Comparison of ENCODE assay signal across 8 cellular contexts in the genomic region with DNA sequence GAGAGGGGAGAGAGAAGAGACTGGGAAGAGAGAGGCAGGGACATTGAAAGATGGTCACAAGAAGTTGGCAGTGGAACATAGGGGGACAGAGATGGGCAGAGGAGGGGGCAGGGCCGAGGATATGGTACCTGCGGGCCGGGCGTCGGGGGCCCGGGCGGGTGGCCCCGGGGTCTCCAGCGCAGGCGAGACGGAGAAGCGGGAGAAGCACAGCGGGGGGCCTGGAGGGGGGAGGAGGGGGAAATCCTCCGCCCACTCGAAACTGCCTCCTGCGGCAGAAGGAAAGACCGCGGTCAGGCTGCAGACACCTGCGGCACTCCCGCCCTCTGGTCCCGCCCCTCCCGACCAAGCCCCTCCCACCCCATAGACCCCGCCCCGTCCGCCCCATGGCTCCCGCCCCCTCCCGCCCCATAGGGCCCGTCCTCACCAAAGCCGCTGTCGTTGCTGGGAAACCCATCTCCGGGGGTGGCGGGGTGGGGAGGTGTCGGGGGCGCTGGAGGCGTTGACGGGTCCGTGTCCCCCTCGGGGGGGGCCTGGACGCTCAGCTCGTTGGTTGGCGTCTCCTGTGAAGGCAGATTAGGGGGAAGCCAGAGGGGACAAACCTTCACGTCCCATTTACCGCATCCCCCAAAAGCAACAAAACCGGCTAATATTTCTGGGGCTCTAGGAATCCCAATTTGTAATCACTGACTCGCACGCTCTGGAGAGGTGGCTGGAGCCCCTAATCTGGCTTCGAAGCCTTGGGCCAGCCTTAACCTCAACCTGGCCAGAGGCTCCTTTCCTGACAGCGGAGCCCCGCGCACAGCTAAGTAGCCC. TPM values are rescaled to one million over a fixed set of nuclear protein-coding genes. Genes with fewer than 3 reads are reported as not detected.
A peak's percentile ranks its signal among the peaks of the same experiment; 100 is the strongest.
DNase-seq lines count a peak whose midpoint lies in the region; ATAC-seq and TF ChIP-seq lines count a peak whose summit lies in the region.

No MANE protein-coding gene starts in this region.

- peak overlapping the region in 6 of 7 donors; percentile 19 to 83 (median 40) for H3K4me3 Mint-ChIP-seq in CD8-positive, alpha-beta memory T cell
- H3K4me3 Mint-ChIP-seq in activated B cell treated with CpG ODN at 0.5 μM for 24 hours, result peak overlapping the region; percentile 79

- H3K27me3 ChIP-seq in CD8-positive, alpha-beta memory T cell (ENCODE audit: insufficient read depth, low read length, poor library complexity, severe bottlenecking), result peaks cover 4% of the 10 kb centered on the region
- H3K27me3 ChIP-seq in spleen (replicated peaks in 1 of 7), result peaks cover 0 to 82% (median 19%) of the 10 kb centered on the region in 7 donors

- peak; percentile 51 to 78 (median 58) for DNase-seq in CD8-positive, alpha-beta memory T cell
- DNase-seq in activated B cell treated with CpG ODN at 0.5 μM for 24 hours, result peak; percentile 56
- no peak for DNase-seq in coronary artery (ENCODE audit: low spot score)
- peak; percentile 84 for DNase-seq in spleen
- no peak for DNase-seq in HPDE6-E6E7 (ENCODE audit: extremely low spot score)
- no peak for DNase-seq in NCI-H524 treated with DMSO at 0.1 percent for 48 hours (lab: John Stamatoyannopoulos, UW)

- peaks cover 29% of the 10 kb centered on the region in 2 donors for H3K27me3 Mint-ChIP-seq in CD8-positive, alpha-beta memory T cell
- H3K27me3 Mint-ChIP-seq in activated B cell treated with CpG ODN at 0.5 μM for 24 hours, result peaks cover 27% of the 10 kb centered on the region

- peaks cover 0 to 1% (median 0%) of the 10 kb centered on the region in 3 donors for H3K36me3 Mint-ChIP-seq in CD8-positive, alpha-beta memory T cell
- H3K36me3 Mint-ChIP-seq in activated B cell treated with CpG ODN at 0.5 μM for 24 hours (ENCODE audit: low read depth), result no peaks in the 10 kb centered on the region

- ATAC-seq in activated B cell treated with CpG ODN at 0.5 μM for 24 hours (ENCODE audit: low read depth) (peak; percentile 38), GM18907 (IDR thresholded peaks at IDR 0.05; ENCODE audit: unreplicated experiment) (no peak)

- H3K9me3 Mint-ChIP-seq in CD8-positive, alpha-beta memory T cell, result no peaks in the 10 kb centered on the region
- no peaks in the 10 kb centered on the region for H3K9me3 Mint-ChIP-seq in activated B cell treated with CpG ODN at 0.5 μM for 24 hours

- H3K4me3 ChIP-seq in CD8-positive, alpha-beta memory T cell (ENCODE audit: low read length), result peak overlapping the region; percentile 8
- H3K4me3 ChIP-seq in coronary artery, result peak overlapping the region; percentile 36
- peak overlapping the region in 2 of 8 donors; percentile 18 to 53 for H3K4me3 ChIP-seq in spleen

- H3K27ac Mint-ChIP-seq in CD8-positive, alpha-beta memory T cell, result peak overlapping the region in 4 of 8 donors; percentile 23 to 80 (median 74)
- H3K27ac Mint-ChIP-seq in activated B cell treated with CpG ODN at 0.5 μM for 24 hours, result peak overlapping the region; percentile 78

- WGBS in spleen, 5 donors, result 3 to 8% (median 6%) methylated on average over 26 to 50 of the region's 50 CpGs

- POLR2A ChIA-PET in CD8-positive, alpha-beta memory T cell (lab: Charles Lee), result interaction anchor here (2.2 kb wide), 1 partner anchor 93 kb away, joined by 7 read pairs; no protein-coding TSS in a partner anchor
- POLR2A ChIA-PET in activated B cell treated with CpG ODN at 0.5 μM for 24 hours (lab: Charles Lee), result interaction anchor here (0.6 to 2.3 kb wide), 8 partner anchors 86 to 890 kb away, joined by 3 to 11 read pairs (median 6); a partner anchor contains a TSS

- H3K4me1 ChIP-seq in CD8-positive, alpha-beta memory T cell (ENCODE audit: insufficient read depth, low read length), result peaks cover 37% of the 10 kb centered on the region
- H3K4me1 ChIP-seq in spleen, result peaks cover 8 to 65% (median 48%) of the 10 kb centered on the region in 6 donors

- H3K27ac ChIP-seq in CD8-positive, alpha-beta memory T cell (ENCODE audit: low read depth, low read length), result no peak overlapping the region
- peak overlapping the region in 1 of 2 donors; percentile 19 for H3K27ac ChIP-seq in coronary artery
- peak overlapping the region in 1 of 8 donors; percentile 21 for H3K27ac ChIP-seq in spleen

- no peaks in the 10 kb centered on the region for H3K36me3 ChIP-seq in CD8-positive, alpha-beta memory T cell (ENCODE audit: insufficient read depth, low read length)
- no peaks in the 10 kb centered on the region for H3K36me3 ChIP-seq in spleen

- no peak for TF ChIP-seq RAD21 in Ishikawa (IDR thresholded peaks at IDR 0.05; ENCODE audit: low read depth)

- no peaks in the 10 kb centered on the region for H3K9me3 ChIP-seq in CD8-positive, alpha-beta memory T cell (ENCODE audit: low read length)
- H3K9me3 ChIP-seq in spleen, result peaks cover 0 to 4% (median 0%) of the 10 kb centered on the region in 8 donors

- no peak for TF ChIP-seq POLR2A in spleen (IDR thresholded peaks at IDR 0.05)

- CTCF ChIA-PET in CD8-positive, alpha-beta memory T cell (lab: Charles Lee), result interaction anchor here (0.7 to 4.5 kb wide), 9 partner anchors 11 to 170 kb away, joined by 3 to 37 read pairs (median 4); no protein-coding TSS in a partner anchor
- CTCF ChIA-PET in activated B cell treated with CpG ODN at 0.5 μM for 24 hours (lab: Charles Lee), result interaction anchor here (0.9 to 3.8 kb wide), 6 partner anchors 10 to 100 kb away, joined by 3 to 40 read pairs (median 12); a partner anchor contains a TSS

- TF ChIP-seq CTCF in activated B cell treated with CpG ODN at 0.5 μM for 24 hours (IDR thresholded peaks at IDR 0.05), result no peak
- no peak for TF ChIP-seq CTCF in coronary artery (IDR thresholded peaks at IDR 0.05)
- no peak for TF ChIP-seq CTCF in spleen (IDR thresholded peaks at IDR 0.05 in 8 of 11, conservative IDR thresholded peaks at IDR 0.05 in 3 of 11)

- intact Hi-C loops in activated B cell treated with CpG ODN at 0.5 μM for 24 hours (cut with micrococcal nuclease) (loop anchor here (1.0 to 10.0 kb wide), 6 partner anchors 11 to 226 kb away; a partner anchor contains a TSS), spleen (cut with DNase I; ENCODE audit: low total_unique reads) (no loop called here)

- TF ChIP-seq EP300 in Ishikawa (IDR thresholded peaks at IDR 0.05; ENCODE audit: borderline replicate concordance), result no peak; the same call in 1 of the 2 replicates

- H3K4me1 Mint-ChIP-seq in CD8-positive, alpha-beta memory T cell, result peaks cover 20 to 41% (median 34%) of the 10 kb centered on the region in 3 donors
- peaks cover 41% of the 10 kb centered on the region for H3K4me1 Mint-ChIP-seq in activated B cell treated with CpG ODN at 0.5 μM for 24 hours

TF ChIP-seq in Ishikawa, 13 proteins besides CTCF, POLR2A, EP300 and RAD21:
- TF ChIP-seq EGR1 (IDR thresholded peaks at IDR 0.05), result peak; percentile 88
- TF ChIP-seq TCF12 (IDR thresholded peaks at IDR 0.05; ENCODE audit: low read depth), result peak; percentile 28; the same call in 1 of the 2 replicates
- TF ChIP-seq ZBTB7A (IDR thresholded peaks at IDR 0.05; ENCODE audit: low read depth), result peak; percentile 92
- TF ChIP-seq NFIC (IDR thresholded peaks at IDR 0.05), result no peak
- TF ChIP-seq, protein P1, sequence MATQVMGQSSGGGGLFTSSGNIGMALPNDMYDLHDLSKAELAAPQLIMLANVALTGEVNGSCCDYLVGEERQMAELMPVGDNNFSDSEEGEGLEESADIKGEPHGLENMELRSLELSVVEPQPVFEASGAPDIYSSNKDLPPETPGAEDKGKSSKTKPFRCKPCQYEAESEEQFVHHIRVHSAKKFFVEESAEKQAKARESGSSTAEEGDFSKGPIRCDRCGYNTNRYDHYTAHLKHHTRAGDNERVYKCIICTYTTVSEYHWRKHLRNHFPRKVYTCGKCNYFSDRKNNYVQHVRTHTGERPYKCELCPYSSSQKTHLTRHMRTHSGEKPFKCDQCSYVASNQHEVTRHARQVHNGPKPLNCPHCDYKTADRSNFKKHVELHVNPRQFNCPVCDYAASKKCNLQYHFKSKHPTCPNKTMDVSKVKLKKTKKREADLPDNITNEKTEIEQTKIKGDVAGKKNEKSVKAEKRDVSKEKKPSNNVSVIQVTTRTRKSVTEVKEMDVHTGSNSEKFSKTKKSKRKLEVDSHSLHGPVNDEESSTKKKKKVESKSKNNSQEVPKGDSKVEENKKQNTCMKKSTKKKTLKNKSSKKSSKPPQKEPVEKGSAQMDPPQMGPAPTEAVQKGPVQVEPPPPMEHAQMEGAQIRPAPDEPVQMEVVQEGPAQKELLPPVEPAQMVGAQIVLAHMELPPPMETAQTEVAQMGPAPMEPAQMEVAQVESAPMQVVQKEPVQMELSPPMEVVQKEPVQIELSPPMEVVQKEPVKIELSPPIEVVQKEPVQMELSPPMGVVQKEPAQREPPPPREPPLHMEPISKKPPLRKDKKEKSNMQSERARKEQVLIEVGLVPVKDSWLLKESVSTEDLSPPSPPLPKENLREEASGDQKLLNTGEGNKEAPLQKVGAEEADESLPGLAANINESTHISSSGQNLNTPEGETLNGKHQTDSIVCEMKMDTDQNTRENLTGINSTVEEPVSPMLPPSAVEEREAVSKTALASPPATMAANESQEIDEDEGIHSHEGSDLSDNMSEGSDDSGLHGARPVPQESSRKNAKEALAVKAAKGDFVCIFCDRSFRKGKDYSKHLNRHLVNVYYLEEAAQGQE (IDR thresholded peaks at IDR 0.05; ENCODE audit: low read depth), result no peak

RNA-seq across cellular contexts. Expression of a gene that starts 20.4 kb away (rescaled TPM):
- total RNA-seq in CD8-positive, alpha-beta memory T cell, result 1 to 10 TPM; 4.6 to 4.7 TPM
- not detected for polyA plus RNA-seq in CD8-positive, alpha-beta memory T cell
- total RNA-seq in activated B cell treated with CpG ODN at 0.5 μM for 24 hours, result 0.60 and 0.66 TPM in 2 replicates
- 1 to 10 TPM in 6 of 7 donors, under 1 TPM in 1; 0.69 to 4.2 (median 1.5) TPM for total RNA-seq in spleen
- 1 to 10 TPM in 1 of 3 donors, under 1 TPM in 2; 0.29 to 1.1 (median 0.37) TPM for polyA plus RNA-seq in spleen

RNA-seq across cellular contexts. Expression of a gene that starts 22.0 kb away (rescaled TPM):
- 10 to 100 TPM; 30.7 to 33.3 TPM for total RNA-seq in CD8-positive, alpha-beta memory T cell
- polyA plus RNA-seq in CD8-positive, alpha-beta memory T cell, result 34.8 TPM
- total RNA-seq in activated B cell treated with CpG ODN at 0.5 μM for 24 hours (35.6 and 40.5 TPM in 2 replicates), spleen (10 to 100 TPM; 31.4 to 66.4 (median 48.2) TPM)
- polyA plus RNA-seq in spleen, result 10 to 100 TPM; 22.6 to 44.1 (median 24.6) TPM

RNA-seq across cellular contexts. Expression of a gene that starts 35.8 kb away (rescaled TPM):
- 1 to 10 TPM; 1.8 to 2.0 TPM for total RNA-seq in CD8-positive, alpha-beta memory T cell
- 0.12 TPM for polyA plus RNA-seq in CD8-positive, alpha-beta memory T cell
- total RNA-seq in activated B cell treated with CpG ODN at 0.5 μM for 24 hours, result 1.7 and 2.2 TPM in 2 replicates
- total RNA-seq in spleen, result 1 to 10 TPM in 2 of 7 donors, under 1 TPM in 5; 0.43 to 1.4 (median 0.93) TPM
- polyA plus RNA-seq in spleen, result under 1 TPM; 0.26 to 0.61 (median 0.38) TPM

RNA-seq across cellular contexts. Expression of a gene that starts 45.4 kb away (rescaled TPM):
- total RNA-seq in CD8-positive, alpha-beta memory T cell, result 100 to 1,000 TPM; 105 to 107 TPM
- polyA plus RNA-seq in CD8-positive, alpha-beta memory T cell, result 45.6 TPM
- 63.4 and 71.4 TPM in 2 replicates for total RNA-seq in activated B cell treated with CpG ODN at 0.5 μM for 24 hours
- 10 to 100 TPM; 24.3 to 34.5 (median 26.0) TPM for total RNA-seq in spleen
- 10 to 100 TPM in 1 of 3 donors, 1 to 10 TPM in 2; 5.5 to 14.7 (median 9.5) TPM for polyA plus RNA-seq in spleen

Comparison
In these comparisons a context has a peak if more than half of its experiments do, and no peak if none do; other contexts are left out.
1. DNase-seq: peak in CD8-positive, alpha-beta memory T cell (5 of 5), activated B cell treated with CpG ODN at 0.5 μM for 24 hours (single experiment) and spleen (single experiment); none in coronary artery (single experiment), HPDE6-E6E7 (single experiment) and NCI-H524 treated with DMSO at 0.1 percent for 48 hours (single experiment).